Comparison of ENCODE assay signal across 19 cellular contexts in genomic region chr2:1900736-1901135, GRCh38.
DNase-seq lines count a peak whose midpoint lies in the region; ATAC-seq and TF ChIP-seq lines count a peak whose summit lies in the region.
"Had no signal": no experiment of that assay in that cellular context is flagged by ENCODE, and none has a peak within 500 bp of the region (broad histone marks: within the 10 kb centered on the region; RNA-seq: fewer than 3 reads in every experiment).

No MANE protein-coding gene starts in this region.

- H3K36me3 Mint-ChIP-seq in nephron progenitor cell (ENCODE audit: low read depth): no peaks in the 10 kb centered on the region
- no peaks in the 10 kb centered on the region for H3K36me3 Mint-ChIP-seq in activated naive CD4-positive, alpha-beta T cell treated with anti-CD3 and anti-CD28 coated beads for 36 hours (ENCODE audit: low read depth)
- H3K36me3 Mint-ChIP-seq: stimulated activated effector memory CD8-positive, alpha-beta T cell treated with anti-CD3 and anti-CD28 coated beads, Interleukin-12 subunit alpha, Interleukin-12 subunit beta, amount 100 ng/mL, for 72 hours had no signal

- CTCF ChIA-PET in activated naive CD4-positive, alpha-beta T cell treated with anti-CD3 and anti-CD28 coated beads for 36 hours (lab: Charles Lee): no interaction called here

- H3K9me2 ChIP-seq in Loucy (replicated peaks; ENCODE audit: low read depth, low read length): no peaks in the 10 kb centered on the region

- no peaks in the 10 kb centered on the region for H4K20me1 ChIP-seq in Loucy (ENCODE audit: insufficient read depth, low read length, poor library complexity, severe bottlenecking)
- H4K20me1 ChIP-seq: BLaER1 had no signal

- H3K4me3 ChIP-seq in Loucy (ENCODE audit: low read length, poor library complexity, severe bottlenecking) (no peak overlapping the region), choroid plexus epithelial cell (ENCODE audit: low read depth, low read length) (no peak overlapping the region)
- H3K4me3 ChIP-seq: BLaER1, tibial artery had no signal

- no peaks in the 10 kb centered on the region for H3K9me3 ChIP-seq in Loucy (ENCODE audit: insufficient read depth, low read depth, low read length)
- H3K9me3 ChIP-seq: BLaER1, tibial artery had no signal

- H3F3A ChIP-seq in Loucy (ENCODE audit: low read depth): no peaks in the 10 kb centered on the region

- H3K4me2 ChIP-seq in Loucy (ENCODE audit: low read depth, low read length, poor library complexity, severe bottlenecking): no peak overlapping the region
- H3K4me2 ChIP-seq: BLaER1 had no signal

- peak; percentile 15 for DNase-seq in NCI-H146 (lab: John Stamatoyannopoulos, UW)
- DNase-seq in NCI-H146 treated with DMSO at 0.1 percent for 48 hours (lab: John Stamatoyannopoulos, UW; ENCODE audit: unreplicated experiment): no peak
- peak; percentile 48 for DNase-seq in choroid plexus epithelial cell (ENCODE audit: low read depth)
- no peak for DNase-seq in nephron progenitor cell
- DNase-seq in NCI-H2196 (lab: John Stamatoyannopoulos, UW; ENCODE audit: unreplicated experiment): no peak
- no peak for DNase-seq in activated naive CD4-positive, alpha-beta T cell treated with anti-CD3 and anti-CD28 coated beads for 36 hours
- DNase-seq: 8988T; activated CD4-positive, alpha-beta T cell treated with anti-CD3 and anti-CD28 coated beads, Interleukin-2, amount 10 ng/mL, durations not matched to agents 24 days and 14 days; activated naive CD4-positive, alpha-beta T cell; aorta; hippocampal formation; NCI-H2081 treated with DMSO at 0.1 percent for 48 hours; RPMI8226; tibial artery had no signal

- no peak overlapping the region for H3K4me3 Mint-ChIP-seq in nephron progenitor cell
- H3K4me3 Mint-ChIP-seq in activated naive CD4-positive, alpha-beta T cell treated with anti-CD3 and anti-CD28 coated beads for 36 hours: no peak overlapping the region
- H3K4me3 Mint-ChIP-seq: activated CD4-positive, alpha-beta T cell treated with anti-CD3 and anti-CD28 coated beads, Interleukin-2, amount 10 ng/mL, durations not matched to agents 24 days and 14 days; stimulated activated effector memory CD8-positive, alpha-beta T cell treated with anti-CD3 and anti-CD28 coated beads, Interleukin-12 subunit alpha, Interleukin-12 subunit beta, amount 100 ng/mL, for 72 hours had no signal

- peak; percentile 54 for TF ChIP-seq CTCF in Loucy (conservative IDR thresholded peaks at IDR 0.05; ENCODE audit: low read length)
- peak; percentile 46 for TF ChIP-seq CTCF in choroid plexus epithelial cell (conservative IDR thresholded peaks at IDR 0.05; ENCODE audit: low read depth, low read length)
- TF ChIP-seq CTCF in nephron progenitor cell (IDR thresholded peaks at IDR 0.05): peak; percentile 12

- intact Hi-C loops in activated naive CD4-positive, alpha-beta T cell treated with anti-CD3 and anti-CD28 coated beads for 36 hours (cut with micrococcal nuclease): no loop called here

- no peaks in the 10 kb centered on the region for H3K27me3 ChIP-seq in Loucy (ENCODE audit: insufficient read depth, low read length, poor library complexity, severe bottlenecking)
- H3K27me3 ChIP-seq: BLaER1 had no signal

- no peaks in the 10 kb centered on the region for H3K36me3 ChIP-seq in Loucy (ENCODE audit: insufficient read depth, low read length)
- H3K36me3 ChIP-seq: BLaER1, tibial artery had no signal

- no peak for ATAC-seq in HG03135 (IDR thresholded peaks at IDR 0.05; ENCODE audit: unreplicated experiment)
- ATAC-seq: HepG2; stimulated activated effector memory CD8-positive, alpha-beta T cell treated with anti-CD3 and anti-CD28 coated beads, Interleukin-12 subunit alpha, Interleukin-12 subunit beta, amount 100 ng/mL, for 72 hours had no signal

- H3K4me1 Mint-ChIP-seq in nephron progenitor cell: no peaks in the 10 kb centered on the region
- H3K4me1 Mint-ChIP-seq in activated naive CD4-positive, alpha-beta T cell treated with anti-CD3 and anti-CD28 coated beads for 36 hours (ENCODE audit: low read depth): no peaks in the 10 kb centered on the region
- H3K4me1 Mint-ChIP-seq: activated CD4-positive, alpha-beta T cell treated with anti-CD3 and anti-CD28 coated beads, Interleukin-2, amount 10 ng/mL, durations not matched to agents 24 days and 14 days; stimulated activated effector memory CD8-positive, alpha-beta T cell treated with anti-CD3 and anti-CD28 coated beads, Interleukin-12 subunit alpha, Interleukin-12 subunit beta, amount 100 ng/mL, for 72 hours had no signal

- H2AFZ ChIP-seq in Loucy (ENCODE audit: low read length): no peak overlapping the region

- H3K79me2 ChIP-seq in Loucy (ENCODE audit: insufficient read depth, low read length): no peaks in the 10 kb centered on the region

- no peak overlapping the region for H3K9ac ChIP-seq in Loucy (ENCODE audit: low read depth, low read length, poor library complexity, severe bottlenecking)
- H3K9ac ChIP-seq: BLaER1 had no signal

- H3K27me3 Mint-ChIP-seq in nephron progenitor cell (ENCODE audit: low read depth, poor library complexity): peaks cover 10% of the 10 kb centered on the region
- no peaks in the 10 kb centered on the region for H3K27me3 Mint-ChIP-seq in activated naive CD4-positive, alpha-beta T cell treated with anti-CD3 and anti-CD28 coated beads for 36 hours (ENCODE audit: low read depth)
- H3K27me3 Mint-ChIP-seq: activated CD4-positive, alpha-beta T cell treated with anti-CD3 and anti-CD28 coated beads, Interleukin-2, amount 10 ng/mL, durations not matched to agents 24 days and 14 days had no signal

- no peaks in the 10 kb centered on the region for H3K4me1 ChIP-seq in Loucy (ENCODE audit: insufficient read depth, low read length, poor library complexity, severe bottlenecking)
- H3K4me1 ChIP-seq: tibial artery had no signal

- no peak overlapping the region for H3K27ac Mint-ChIP-seq in nephron progenitor cell
- H3K27ac Mint-ChIP-seq in activated naive CD4-positive, alpha-beta T cell treated with anti-CD3 and anti-CD28 coated beads for 36 hours: no peak overlapping the region
- H3K27ac Mint-ChIP-seq: activated CD4-positive, alpha-beta T cell treated with anti-CD3 and anti-CD28 coated beads, Interleukin-2, amount 10 ng/mL, durations not matched to agents 24 days and 14 days; stimulated activated effector memory CD8-positive, alpha-beta T cell treated with anti-CD3 and anti-CD28 coated beads, Interleukin-12 subunit alpha, Interleukin-12 subunit beta, amount 100 ng/mL, for 72 hours had no signal

- H3K9me3 Mint-ChIP-seq in nephron progenitor cell: no peaks in the 10 kb centered on the region
- no peaks in the 10 kb centered on the region for H3K9me3 Mint-ChIP-seq in activated naive CD4-positive, alpha-beta T cell treated with anti-CD3 and anti-CD28 coated beads for 36 hours
- H3K9me3 Mint-ChIP-seq: activated CD4-positive, alpha-beta T cell treated with anti-CD3 and anti-CD28 coated beads, Interleukin-2, amount 10 ng/mL, durations not matched to agents 24 days and 14 days; stimulated activated effector memory CD8-positive, alpha-beta T cell treated with anti-CD3 and anti-CD28 coated beads, Interleukin-12 subunit alpha, Interleukin-12 subunit beta, amount 100 ng/mL, for 72 hours had no signal

Comparison
In these comparisons a context has a peak if more than half of its experiments do, and no peak if none do; other contexts are left out.
1. DNase-seq: peak in NCI-H146 (single experiment) and choroid plexus epithelial cell (single experiment); none in NCI-H146 treated with DMSO at 0.1 percent for 48 hours (single experiment), nephron progenitor cell (single experiment), NCI-H2196 (single experiment) and activated naive CD4-positive, alpha-beta T cell treated with anti-CD3 and anti-CD28 coated beads for 36 hours (single experiment).
2. Peak in every context shown above with its lines, with median percentiles within 50 percentile points of each other: CTCF ChIP-seq.